Comparison of ENCODE assay signal across 1 cellular context in the genomic region with DNA sequence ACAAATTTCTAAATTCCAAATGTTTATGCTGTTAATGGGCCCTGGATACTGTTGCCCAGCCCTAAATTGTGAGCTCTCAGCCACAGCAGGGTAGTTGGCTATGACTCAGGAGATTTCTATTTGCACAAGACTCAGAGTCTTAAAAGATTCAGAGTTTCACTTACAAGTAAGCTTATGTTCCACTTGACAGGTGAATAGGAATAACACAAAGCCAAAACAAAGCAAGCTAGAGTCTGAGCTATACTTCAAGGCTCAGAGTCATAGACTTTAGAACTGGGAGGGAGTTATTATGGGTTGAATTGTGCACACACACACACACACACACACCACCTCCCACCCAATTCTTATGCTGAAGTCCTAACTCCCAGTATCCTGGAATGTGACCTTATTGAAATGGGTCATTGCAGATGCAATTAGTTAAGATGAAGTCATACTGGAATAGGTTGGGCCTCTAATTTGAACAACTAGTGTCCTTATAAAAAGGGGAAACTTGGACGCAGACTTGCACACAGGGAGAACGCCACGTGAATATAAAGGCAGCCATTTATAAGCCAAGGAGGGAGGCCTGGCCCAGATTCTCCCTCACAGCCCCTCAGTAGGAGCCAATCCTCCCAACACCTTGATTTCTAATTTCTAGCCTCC.
TF ChIP-seq lines count a peak whose summit lies in the region.

No MANE protein-coding gene starts in this region.

TF ChIP-seq in SK-N-SH treated with all-trans-retinoic acid at 6 μM for 48 hours, 23 proteins besides CTCF, POLR2A, EP300 and RAD21 (continued from another document):
- no peak for TF ChIP-seq PATZ1 (CRISPR knock-in tag; IDR thresholded peaks at IDR 0.05; ENCODE audit: borderline replicate concordance)
- TF ChIP-seq OSR1 (CRISPR knock-in tag; IDR thresholded peaks at IDR 0.05), result no peak
- TF ChIP-seq ESRRG (CRISPR knock-in tag; IDR thresholded peaks at IDR 0.05), result no peak
- no peak for TF ChIP-seq SNAI2 (CRISPR knock-in tag; IDR thresholded peaks at IDR 0.05)
- TF ChIP-seq ZNF8 (CRISPR knock-in tag; IDR thresholded peaks at IDR 0.05), result no peak
- TF ChIP-seq GLIS3 (CRISPR knock-in tag; IDR thresholded peaks at IDR 0.05), result no peak
- no peak for TF ChIP-seq ISL1 (CRISPR knock-in tag; IDR thresholded peaks at IDR 0.05)
- TF ChIP-seq ARNTL (CRISPR knock-in tag; IDR thresholded peaks at IDR 0.05; ENCODE audit: borderline replicate concordance, low read depth), result no peak
- TF ChIP-seq ZFP3 (CRISPR knock-in tag; IDR thresholded peaks at IDR 0.05), result no peak
- TF ChIP-seq TOX (CRISPR knock-in tag; IDR thresholded peaks at IDR 0.05; ENCODE audit: borderline replicate concordance), result no peak
- TF ChIP-seq, protein P1, sequence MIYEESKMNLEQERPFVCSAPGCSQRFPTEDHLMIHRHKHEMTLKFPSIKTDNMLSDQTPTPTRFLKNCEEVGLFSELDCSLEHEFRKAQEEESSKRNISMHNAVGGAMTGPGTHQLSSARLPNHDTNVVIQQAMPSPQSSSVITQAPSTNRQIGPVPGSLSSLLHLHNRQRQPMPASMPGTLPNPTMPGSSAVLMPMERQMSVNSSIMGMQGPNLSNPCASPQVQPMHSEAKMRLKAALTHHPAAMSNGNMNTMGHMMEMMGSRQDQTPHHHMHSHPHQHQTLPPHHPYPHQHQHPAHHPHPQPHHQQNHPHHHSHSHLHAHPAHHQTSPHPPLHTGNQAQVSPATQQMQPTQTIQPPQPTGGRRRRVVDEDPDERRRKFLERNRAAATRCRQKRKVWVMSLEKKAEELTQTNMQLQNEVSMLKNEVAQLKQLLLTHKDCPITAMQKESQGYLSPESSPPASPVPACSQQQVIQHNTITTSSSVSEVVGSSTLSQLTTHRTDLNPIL (CRISPR knock-in tag; IDR thresholded peaks at IDR 0.05; ENCODE audit: low read depth), result no peak
TF ChIP-seq in SK-N-SH treated with all-trans-retinoic acid at 6 μM for 48 hours: peak in this region for 0.
